8 cellular contexts compared by ENCODE assay signal in the genomic region with DNA sequence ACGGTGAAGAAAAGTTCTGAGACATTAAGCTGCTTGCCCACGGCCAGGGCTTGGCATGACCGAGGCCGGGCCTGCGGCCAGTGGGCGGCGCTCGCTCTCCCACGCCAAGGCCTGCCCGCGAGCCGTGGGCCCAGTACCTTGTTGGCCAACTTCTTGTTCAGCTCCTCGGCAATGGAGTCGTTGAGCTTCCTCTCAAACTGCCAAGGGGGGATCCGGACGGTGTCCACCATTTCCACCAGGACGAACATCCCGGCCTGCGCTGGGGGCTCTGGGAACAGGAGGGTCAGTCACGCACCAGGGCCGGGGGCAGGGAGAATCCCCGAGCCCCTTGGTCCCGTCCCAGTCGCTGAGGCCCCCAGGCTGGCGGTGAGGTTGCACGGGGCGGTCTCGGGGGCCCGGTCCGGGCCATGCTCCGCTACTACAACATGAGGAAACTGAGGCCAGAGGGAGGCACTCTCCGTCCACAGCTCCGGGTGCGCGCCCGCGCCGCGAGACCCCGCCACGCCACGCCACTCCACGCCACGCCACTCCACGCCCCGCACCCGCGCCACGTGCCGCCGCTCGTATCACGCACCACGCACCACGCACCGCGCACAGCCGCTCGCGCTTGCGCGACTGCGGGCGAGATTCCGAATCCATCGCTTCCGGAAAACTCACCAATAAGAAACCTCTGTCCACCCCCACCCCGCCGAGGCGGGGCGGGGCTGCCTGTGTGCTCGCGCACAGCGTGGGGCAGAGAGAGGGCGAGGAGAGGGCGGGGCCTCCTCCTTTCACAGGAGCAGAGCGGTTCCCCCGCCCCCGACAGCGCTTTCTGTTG. TPM values are rescaled to one million over a fixed set of nuclear protein-coding genes. Genes with fewer than 3 reads are reported as not detected.
DNase-seq lines count a peak whose midpoint lies in the region; ATAC-seq lines count a peak whose summit lies in the region.

A gene with protein sequence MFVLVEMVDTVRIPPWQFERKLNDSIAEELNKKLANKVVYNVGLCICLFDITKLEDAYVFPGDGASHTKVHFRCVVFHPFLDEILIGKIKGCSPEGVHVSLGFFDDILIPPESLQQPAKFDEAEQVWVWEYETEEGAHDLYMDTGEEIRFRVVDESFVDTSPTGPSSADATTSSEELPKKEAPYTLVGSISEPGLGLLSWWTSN (minus strand): TSS at position 617 of the 817 bp plus-strand sequence. CDS start 369 bp downstream, at position 248.

- peak within 1 kb of the TSS; percentile 72 for H3K27ac ChIP-seq in effector memory CD4-positive, alpha-beta T cell (ENCODE audit: insufficient read depth, low read length, poor library complexity, severe bottlenecking)

- H3K9me3 ChIP-seq in effector memory CD4-positive, alpha-beta T cell (ENCODE audit: control insufficient read depth, low read length): no peaks in the 10 kb centered on the region

- H3K27me3 ChIP-seq in effector memory CD4-positive, alpha-beta T cell (replicated peaks; ENCODE audit: control insufficient read depth, insufficient read depth, low read length, poor library complexity, severe bottlenecking): no peaks in the 10 kb centered on the region

- peaks cover 13% of the 10 kb centered on the region for H3K4me1 ChIP-seq in effector memory CD4-positive, alpha-beta T cell (ENCODE audit: control insufficient read depth, insufficient read depth, low read length, poor library complexity, severe bottlenecking)

- peaks cover 6% of the 10 kb centered on the region for H3K36me3 ChIP-seq in effector memory CD4-positive, alpha-beta T cell (ENCODE audit: control insufficient read depth, insufficient read depth, low read length)

- DNase-seq in COLO829 (ENCODE audit: low spot score) (peak; percentile 98), HT-29 (ENCODE audit: low spot score) (peak; percentile 97), medulla oblongata (ENCODE audit: extremely low spot score) (peak; percentile 99)
- DNase-seq in NK-92 treated with Interleukin-12 subunit alpha and Interleukin-12 subunit beta, amount 100 ng/mL, for 24 hours (lab: John Stamatoyannopoulos, UW): peak; percentile 92
- peak; percentile 97 for DNase-seq in activated CD8-positive, alpha-beta memory T cell treated with anti-CD3 and anti-CD28 coated beads for 24 hours
- peak; percentile 93 to 96 (median 95) for DNase-seq in effector memory CD4-positive, alpha-beta T cell
- peak; percentile 93 for DNase-seq in stimulated activated CD8-positive, alpha-beta memory T cell treated with anti-CD3 and anti-CD28 coated beads, Interleukin-12 subunit alpha, Interleukin-12 subunit beta, amount 100 ng/mL, for 1 hour (ENCODE audit: low read depth)

- peak within 1 kb of the TSS; percentile 86 for H3K4me3 ChIP-seq in effector memory CD4-positive, alpha-beta T cell (ENCODE audit: insufficient read depth, low read depth, low read length, poor library complexity, severe bottlenecking)

- peak; percentile 76 for ATAC-seq in GM19468 (IDR thresholded peaks at IDR 0.05; ENCODE audit: extremely low read depth, unreplicated experiment)

RNA-seq across cellular contexts. Expression of the gene that starts here (rescaled TPM):
- total RNA-seq in HT-29 (2014; rRNA removed; shearing (Covaris generic)): 27.7 and 32.5 TPM in 2 replicates

Comparison
In these comparisons a context has a peak if more than half of its experiments do, and no peak if none do; other contexts are left out.
1. Peak in every context shown above with its lines: DNase-seq, ATAC-seq, H3K4me3 ChIP-seq and H3K27ac ChIP-seq.